In the genomic region with DNA sequence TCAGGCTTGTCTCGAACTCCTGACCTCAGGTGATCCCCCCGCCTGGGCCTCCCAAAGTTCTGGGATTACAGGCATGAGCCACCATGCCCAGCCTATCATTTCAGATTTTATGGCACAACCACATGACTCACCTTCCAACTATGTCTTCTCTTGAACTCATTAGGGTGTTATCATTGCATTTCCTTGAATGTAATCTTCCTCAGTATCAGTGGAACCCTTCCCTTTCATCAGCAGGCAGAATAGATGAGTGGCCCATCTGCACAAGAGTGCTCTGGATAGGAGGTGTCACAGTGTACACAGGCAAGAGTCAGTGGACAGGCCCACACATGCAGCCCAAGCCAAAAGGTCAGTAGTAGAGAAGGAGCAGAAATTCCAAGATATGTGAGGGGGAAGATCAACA, we compare ENCODE assay signal across 15 cellular contexts. TPM values are rescaled to one million over a fixed set of nuclear protein-coding genes. Genes with fewer than 3 reads are reported as not detected.
DNase-seq lines count a peak whose midpoint lies in the region; ATAC-seq, FAIRE-seq and TF ChIP-seq lines count a peak whose summit lies in the region.
"Had no signal": no experiment of that assay in that cellular context is flagged by ENCODE, and none has a peak within 500 bp of the region (broad histone marks: within the 10 kb centered on the region; RNA-seq: fewer than 3 reads in every experiment).

No MANE protein-coding gene starts in this region.

- peak overlapping the region; percentile 16; the same call in 1 of the 3 replicates for H2BK15ac ChIP-seq in IMR-90 (ENCODE audit: low read depth, low read length)

- H4K91ac ChIP-seq in IMR-90 (ENCODE audit: insufficient read depth, low read depth, low read length), result peak overlapping the region; percentile 46

- H3K23ac ChIP-seq in IMR-90 (ENCODE audit: low read depth, low read length), result peak overlapping the region; percentile 77; the same call in 1 of the 2 replicates

- H3K18ac ChIP-seq in IMR-90 (ENCODE audit: low read depth, low read length), result peak overlapping the region; percentile 84

- peak overlapping the region; percentile 85 for H2BK5ac ChIP-seq in IMR-90 (ENCODE audit: low read depth, low read length, poor library complexity, severe bottlenecking)

- no peaks in the 10 kb centered on the region for H4K20me1 ChIP-seq in IMR-90 (ENCODE audit: insufficient read depth, low read length)
- no peaks in the 10 kb centered on the region for H4K20me1 ChIP-seq in K562 (replicated peaks; ENCODE audit: control insufficient read depth, insufficient read depth, low read length)

- no peaks in the 10 kb centered on the region for H3K9me3 ChIP-seq in IMR-90 (ENCODE audit: control insufficient read depth, insufficient read depth, low read length)
- H3K9me3 ChIP-seq in K562 (replicated peaks; ENCODE audit: control insufficient read depth, insufficient read depth, low read depth, low read length), result no peaks in the 10 kb centered on the region
- no peaks in the 10 kb centered on the region for H3K9me3 ChIP-seq in lung (ENCODE audit: control insufficient read depth in 2 of 2, insufficient read depth in 1 of 2, low read length in 1 of 2)
- no peaks in the 10 kb centered on the region for H3K9me3 ChIP-seq in gastroesophageal sphincter
- H3K9me3 ChIP-seq: prostate gland had no signal

- peaks cover 13% of the 10 kb centered on the region for H3K4me1 ChIP-seq in IMR-90 (ENCODE audit: control insufficient read depth, insufficient read depth, low read length)
- peaks cover 4 to 7% of the 10 kb centered on the region in 2 experiments; a peak in 1 of 5 replicates for H3K4me1 ChIP-seq in K562 (replicated peaks in 1 of 2; ENCODE audit: control insufficient read depth in 2 of 2, insufficient read depth in 2 of 2, low read length in 2 of 2)
- no peaks in the 10 kb centered on the region for H3K4me1 ChIP-seq in lung (ENCODE audit: control insufficient read depth in 2 of 2, insufficient read depth in 2 of 2, low read length in 2 of 2)
- H3K4me1 ChIP-seq in gastroesophageal sphincter, result no peaks in the 10 kb centered on the region
- H3K4me1 ChIP-seq: prostate gland had no signal

- peak overlapping the region; percentile 93 for H3K14ac ChIP-seq in IMR-90 (replicated peaks; ENCODE audit: low read depth, low read length)

- no peak overlapping the region for H3K56ac ChIP-seq in IMR-90 (ENCODE audit: extremely low read depth, insufficient read depth, low read length)

- peak overlapping the region; percentile 71 for H2BK20ac ChIP-seq in IMR-90 (ENCODE audit: low read depth, low read length)

- no CpG with 5 or more reads among the region's 2 CpGs for WGBS in IMR-90 (ENCODE audit: extremely low coverage in 2 of 2, insufficient read length in 1 of 2), 2 experiments
- 10% methylated on average over 2 of the region's 2 CpGs for WGBS in K562 (ENCODE audit: insufficient coverage, low coverage, missing lambda C conversion rate)
- WGBS in lung, 2 donors, result 91 to 94% methylated on average over 2 of the region's 2 CpGs
- 83 to 86% methylated on average over 2 of the region's 2 CpGs for WGBS in gastroesophageal sphincter (ENCODE audit: low coverage in 1 of 2), 2 donors

- TF ChIP-seq CTCF in IMR-90 (conservative IDR thresholded peaks at IDR 0.05; ENCODE audit: low read depth, low read length), result no peak
- no peak for TF ChIP-seq CTCF in K562 (IDR thresholded peaks at IDR 0.05 in 2 of 3, conservative IDR thresholded peaks at IDR 0.05 in 1 of 3; ENCODE audit: insufficient read depth in 2 of 3, low read depth in 1 of 3, low read length in 3 of 3)
- TF ChIP-seq CTCF in lung (IDR thresholded peaks at IDR 0.05; ENCODE audit: control extremely low read depth, extremely low read depth), result no peak
- TF ChIP-seq CTCF in gastroesophageal sphincter (IDR thresholded peaks at IDR 0.05), result no peak

- H3K79me2 ChIP-seq in K562 (ENCODE audit: control insufficient read depth, insufficient read depth, low read length), result no peaks in the 10 kb centered on the region

- peak; percentile 54 for ATAC-seq in IMR-90 (ENCODE audit: low read depth)
- ATAC-seq in K562, result 0 out of 3 replicates have a peak, but pooled peaks have one; percentile 40
- ATAC-seq in lung (ENCODE audit: insufficient read depth, low FRiP score), result no peak
- ATAC-seq in HG02938 (IDR thresholded peaks at IDR 0.05; ENCODE audit: unreplicated experiment), result no peak
- no peak for ATAC-seq in HG02571 (IDR thresholded peaks at IDR 0.05; ENCODE audit: unreplicated experiment)
- ATAC-seq in gastroesophageal sphincter, result no peak
- ATAC-seq: CD8-positive, alpha-beta T cell had no signal

- H3K27ac ChIP-seq in IMR-90 (ENCODE audit: insufficient read depth, low read length) (peak overlapping the region; percentile 22), K562 (ENCODE audit: extremely low read depth, low read depth, low read length) (no peak overlapping the region), lung (ENCODE audit: low read depth in 1 of 2, low read length in 1 of 2) (no peak overlapping the region), gastroesophageal sphincter (no peak overlapping the region)
- H3K27ac ChIP-seq: prostate gland had no signal

- no peak for FAIRE-seq in K562 (lab: Jason Lieb, UNC)

- no TSS peak for BruUV-seq in IMR-90 (replicated peaks; lab: Mats Ljungman, UMichigan)
- no TSS peak for BruUV-seq in K562 (replicated peaks; lab: Mats Ljungman, UMichigan)

- peak overlapping the region; percentile 52; the same call in 1 of the 2 replicates for H2AK5ac ChIP-seq in IMR-90 (ENCODE audit: low read depth, low read length)

- intact Hi-C loops in IMR-90 (cut with micrococcal nuclease) (loop anchor here (5.0 kb wide), 1 partner anchor 57 kb away; no protein-coding TSS in a partner anchor), K562 (cut with micrococcal nuclease) (no loop called here)

- TF ChIP-seq POLR2A in IMR-90 (IDR thresholded peaks at IDR 0.05; ENCODE audit: low read depth, low read length) (no peak), K562 (conservative IDR thresholded peaks at IDR 0.05) (no peak), gastroesophageal sphincter (IDR thresholded peaks at IDR 0.05) (no peak)

- TF ChIP-seq EP300 in K562 (IDR thresholded peaks at IDR 0.05; ENCODE audit: low read length) (peak; percentile 24; the same call in 1 of the 2 replicates), gastroesophageal sphincter (IDR thresholded peaks at IDR 0.05) (no peak)

- H4K8ac ChIP-seq in IMR-90 (ENCODE audit: low read depth in 2 of 2, low read length in 2 of 2), result peak overlapping the region in 1 of 2 experiments; percentile 57; a peak in 2 of 4 replicates

- dilution Hi-C loops in IMR-90 (cut with HindIII; ENCODE audit: low sequenced_read_pairs, unreplicated experiment), result no loop called here

- H2AK9ac ChIP-seq in IMR-90 (replicated peaks; ENCODE audit: low read depth, low read length, poor library complexity), result peak overlapping the region; percentile 47

- CTCF ChIA-PET in IMR-90 (lab: Yijun Ruan, JAX), result no interaction called here
- CTCF ChIA-PET in K562 (lab: Yijun Ruan, JAX; ENCODE audit: low intra/inter-chr PET ratio), result no interaction called here

- H3K4me3 ChIP-seq in IMR-90 (ENCODE audit: insufficient read depth, low read depth, low read length) (no peak overlapping the region), K562 (no peak overlapping the region), lung (no peak overlapping the region), gastroesophageal sphincter (no peak overlapping the region)
- H3K4me3 ChIP-seq: prostate gland had no signal

- H3K9ac ChIP-seq in IMR-90 (ENCODE audit: low read depth, low read length) (no peak overlapping the region), K562 (ENCODE audit: insufficient read depth in 1 of 2, low read depth in 2 of 2, low read length in 2 of 2) (no peak overlapping the region)

- peak; percentile 47 for DNase-seq in COLO829 (ENCODE audit: low spot score)
- DNase-seq in IMR-90, result peak; percentile 69
- peak in 1 of 4 experiments; percentile 15 for DNase-seq in K562 (ENCODE audit: extremely low read depth in 1 of 4, low spot score in 3 of 4)
- peak; percentile 22 for DNase-seq in lung (ENCODE audit: low spot score)
- no peak for DNase-seq in putamen (ENCODE audit: low spot score)
- DNase-seq: amniotic stem cell; CD8-positive, alpha-beta T cell; effector CD8-positive, alpha-beta T cell; NCI-H1417; NCI-H69; stimulated activated CD4-positive, alpha-beta T cell treated with anti-CD3 and anti-CD28 coated beads, Interleukin-4, amount 100 ng/mL, for 24 hours had no signal

- no peaks in the 10 kb centered on the region for H3K79me1 ChIP-seq in IMR-90 (ENCODE audit: low read depth in 1 of 2, low read length in 2 of 2)

- H3K27me3 ChIP-seq in IMR-90 (ENCODE audit: control insufficient read depth, insufficient read depth, low read length), result no peaks in the 10 kb centered on the region
- no peaks in the 10 kb centered on the region for H3K27me3 ChIP-seq in K562 (ENCODE audit: control insufficient read depth in 2 of 2, insufficient read depth in 2 of 2, low read length in 2 of 2)
- no peaks in the 10 kb centered on the region for H3K27me3 ChIP-seq in lung (ENCODE audit: control insufficient read depth, insufficient read depth)
- H3K27me3 ChIP-seq in gastroesophageal sphincter, result no peaks in the 10 kb centered on the region

- in situ Hi-C loops in IMR-90 (cut with MboI; ENCODE audit: low sequenced_read_pairs), result no loop called here
- in situ Hi-C loops in K562 (cut with MboI), result no loop called here

- H2BK120ac ChIP-seq in IMR-90 (ENCODE audit: low read depth, low read length), result peak overlapping the region; percentile 81

- peak overlapping the region; percentile 47 for H3K4ac ChIP-seq in IMR-90 (ENCODE audit: low read depth, low read length)

- TF ChIP-seq RAD21 in IMR-90 (IDR thresholded peaks at IDR 0.05; ENCODE audit: low read length), result no peak
- TF ChIP-seq RAD21 in K562 (CRISPR knock-in tag; conservative IDR thresholded peaks at IDR 0.05 in 1 of 2, IDR thresholded peaks at IDR 0.05 in 1 of 2), result no peak

- H3K4me2 ChIP-seq in IMR-90 (ENCODE audit: low read depth, low read length) (no peak overlapping the region), K562 (ENCODE audit: insufficient read depth, low read length) (no peak overlapping the region)

- POLR2A ChIA-PET in IMR-90 (lab: Charles Lee; ENCODE audit: unreplicated experiment), result no interaction called here
- POLR2A ChIA-PET in K562 (lab: Yijun Ruan, JAX), result interaction anchor here (0.5 to 0.6 kb wide), 2 partner anchors 22 to 441 kb away, joined by 3 to 5 read pairs; no protein-coding TSS in a partner anchor

- H2AFZ ChIP-seq in IMR-90 (replicated peaks; ENCODE audit: low read length, poor library complexity), result peak overlapping the region; percentile 80
- H2AFZ ChIP-seq in K562 (ENCODE audit: low read depth, low read length), result no peak overlapping the region

- H3K9me1 ChIP-seq in IMR-90 (ENCODE audit: insufficient read depth, low read length) (peaks cover 7% of the 10 kb centered on the region), K562 (ENCODE audit: control insufficient read depth, insufficient read depth, low read length) (no peaks in the 10 kb centered on the region)

- peak overlapping the region; percentile 62 for H4K5ac ChIP-seq in IMR-90 (ENCODE audit: low read depth, low read length)

- H3K36me3 ChIP-seq in IMR-90 (ENCODE audit: control insufficient read depth, insufficient read depth, low read length) (no peaks in the 10 kb centered on the region), K562 (ENCODE audit: control insufficient read depth, insufficient read depth, low read length) (no peaks in the 10 kb centered on the region), lung (ENCODE audit: control insufficient read depth in 2 of 2, insufficient read depth in 2 of 2, low read length in 2 of 2) (no peaks in the 10 kb centered on the region), gastroesophageal sphincter (no peaks in the 10 kb centered on the region)
- H3K36me3 ChIP-seq: prostate gland had no signal

RNA-seq across cellular contexts. Expression of a gene that starts 29.1 kb away (rescaled TPM):
- total RNA-seq in IMR-90 (2012; rRNA removed) (1.1 and 1.4 TPM in 2 replicates), K562 (2014; rRNA removed) (0.36 and 0.45 TPM in 2 replicates), K562 (2014; rRNA removed; fragmentation: Illumina TruSeq; extraction: Trizol) (0.11 and 0.16 TPM in 2 replicates), K562 (2015; rRNA removed; fragmentation: Illumina TruSeq; extraction: Trizol) (0.25 and 0.34 TPM in 2 replicates), K562 (2021) (0.35 and 0.58 TPM in 2 replicates), lung (under 1 TPM; 0.58 to 0.74 TPM), gastroesophageal sphincter (1 to 10 TPM in 2 of 4 donors, under 1 TPM in 1, not detected in 1; 0.96 to 1.5 (median 1.1) TPM)
- polyA plus RNA-seq in IMR-90 (2012; rRNA removed) (1.1 and 1.5 TPM in 2 replicates), K562 (2011; rRNA removed) (0.39 and 0.54 TPM in 2 replicates), K562 (2014; fragmentation: Illumina TruSeq; extraction: Trizol) (0.09 and 0.18 TPM in 2 replicates), K562 (2014; fragmentation: Nextera tagmentation; extraction: Ambion mirVana) (1 to 10 TPM in 1 of 2 experiments, under 1 TPM in 1; 0.42 to 1.0 TPM), K562 (2014; rRNA removed) (0.37 and 0.51 TPM in 2 replicates), lung (under 1 TPM; 0.17 to 0.22 TPM)
- 0.86 and 2.2 TPM in 2 replicates for polyA plus RNA-seq in IMR-90 (2012; cell fraction: cytosol; rRNA removed)
- 1.0 and 3.2 TPM in 2 replicates for polyA plus RNA-seq in IMR-90 (2012; cell fraction: nucleus; rRNA removed; ENCODE audit: low replicate concordance)
- total RNA-seq in K562 (2011; cell fraction: chromatin; rRNA removed; ENCODE audit: low replicate concordance), result 1.1 and 2.0 TPM in 2 replicates
- total RNA-seq in K562 (2011; cell fraction: nucleolus; rRNA removed), result 2.0 and 2.1 TPM in 2 replicates
- total RNA-seq in K562 (2011; cell fraction: nucleoplasm; rRNA removed), result 1.1 and 1.5 TPM in 2 replicates
- 0.47 and 1.1 TPM in 2 replicates for polyA plus RNA-seq in K562 (2011; cell fraction: cytosol; rRNA removed)
- 3.5 and 6.4 TPM in 2 replicates for polyA plus RNA-seq in K562 (2011; cell fraction: nucleus; rRNA removed)
- 0.83 and 1.5 TPM in 2 replicates for polyA plus RNA-seq in K562 (2012)
- 0.18 and 0.39 TPM in 2 replicates for polyA minus RNA-seq in K562 (2011; rRNA and poly(A)+ RNA removed)
- polyA minus RNA-seq in K562 (2011; cell fraction: cytosol; rRNA and poly(A)+ RNA removed), result 0.82 TPM in 1 of 2 replicates, not detected in the other
- polyA minus RNA-seq in K562 (2011; cell fraction: nucleus; rRNA and poly(A)+ RNA removed), result 0.67 and 1.00 TPM in 2 replicates

Comparison
In these comparisons a context has a peak if more than half of its experiments do, and no peak if none do; other contexts are left out.
1. ATAC-seq: peak in IMR-90 (single experiment) and K562 (single experiment); none in lung (single experiment), HG02938 (single experiment), HG02571 (single experiment) and gastroesophageal sphincter (single experiment).